ENCODE assay signal across 13 cellular contexts in genomic region chrX:2780472-2781225, GRCh38. TPM values are rescaled to one million over a fixed set of nuclear protein-coding genes. Genes with fewer than 3 reads are reported as not detected.
DNase-seq lines count a peak whose midpoint lies in the region; ATAC-seq and TF ChIP-seq lines count a peak whose summit lies in the region.
"Not testable (repeated sequence)": the region's sequence is repeated elsewhere in the genome, so short reads cannot be mapped to it uniquely, and the experiment has no call there.
"Had no signal": no experiment of that assay in that cellular context is flagged by ENCODE, and none has a peak within 500 bp of the region (broad histone marks: within the 10 kb centered on the region; RNA-seq: fewer than 3 reads in every experiment).

No MANE protein-coding gene starts in this region.

- H4K91ac ChIP-seq in trophoblast cell (ENCODE audit: low read depth, low read length) = not testable (repeated sequence)

- not testable (repeated sequence) for H3K36me3 Mint-ChIP-seq in endodermal cell (ENCODE audit: low read depth)

- H2BK5ac ChIP-seq in trophoblast cell (ENCODE audit: low read depth, low read length, poor library complexity) = not testable (repeated sequence)

- H3K4me1 Mint-ChIP-seq in endodermal cell = peaks cover 45% of the 10 kb centered on the region

- not testable (repeated sequence) for H3K36me3 ChIP-seq in KOPT-K1 (ENCODE audit: insufficient read depth, low read length); endodermal cell (ENCODE audit: control insufficient read depth, insufficient read depth, low read length); left lung; trophoblast cell (ENCODE audit: control insufficient read depth in 1 of 2, insufficient read depth in 2 of 2, low read length in 2 of 2)

- H2AFZ ChIP-seq in trophoblast cell (ENCODE audit: insufficient read depth, low read length, poor library complexity) = not testable (repeated sequence)

- H3K27ac ChIP-seq in KOPT-K1 (ENCODE audit: low read depth, low read length, poor library complexity, severe bottlenecking) = peak overlapping the region; percentile 69
- H3K27ac ChIP-seq in endodermal cell (ENCODE audit: low read depth, low read length) = peak overlapping the region; percentile 87
- H3K27ac ChIP-seq in left lung; trophoblast cell (ENCODE audit: low read depth, low read length): not testable (repeated sequence)

- ATAC-seq in GM18508 (IDR thresholded peaks at IDR 0.05; ENCODE audit: insufficient read depth, unreplicated experiment) (peak; percentile 60), GM21423 (IDR thresholded peaks at IDR 0.05; ENCODE audit: unreplicated experiment) (peak; percentile 67), HG03066 (IDR thresholded peaks at IDR 0.05; ENCODE audit: low read depth, unreplicated experiment) (peak; percentile 58), left lung (peak; percentile 59)

- H3K4me3 ChIP-seq in endodermal cell (ENCODE audit: low read length); left lung; trophoblast cell (ENCODE audit: low read depth, low read length): not testable (repeated sequence)

- H2BK120ac ChIP-seq in trophoblast cell (ENCODE audit: insufficient read depth, low read length, poor library complexity) = not testable (repeated sequence)

- H3K23ac ChIP-seq in trophoblast cell (ENCODE audit: low read length) = not testable (repeated sequence)

- H3K4me2 ChIP-seq in trophoblast cell (ENCODE audit: low read length) = not testable (repeated sequence)

- not testable (repeated sequence) for H3K27me3 ChIP-seq in endodermal cell (ENCODE audit: control insufficient read depth, insufficient read depth, low read length, poor library complexity, severe bottlenecking); left lung; trophoblast cell (ENCODE audit: insufficient read depth, low read length)

- peak overlapping the region; percentile 68 for H3K9ac ChIP-seq in endodermal cell (ENCODE audit: extremely low read depth, low read length, poor library complexity, severe bottlenecking)
- not testable (repeated sequence) for H3K9ac ChIP-seq in trophoblast cell (ENCODE audit: low read length)

- H3K9me3 ChIP-seq in KOPT-K1 (ENCODE audit: insufficient read depth, low read length, poor library complexity, severe bottlenecking); left lung; trophoblast cell (ENCODE audit: insufficient read depth, low read depth, low read length): not testable (repeated sequence)
- peaks cover 28% of the 10 kb centered on the region for H3K9me3 ChIP-seq in endodermal cell (ENCODE audit: control insufficient read depth, low read length)

- peak overlapping the region; percentile 22 for H3K4me3 Mint-ChIP-seq in endodermal cell

- not testable (repeated sequence) for H3K4me1 ChIP-seq in endodermal cell (ENCODE audit: control insufficient read depth, insufficient read depth, low read length); left lung; trophoblast cell (ENCODE audit: control insufficient read depth in 1 of 2, insufficient read depth in 2 of 2, low read length in 2 of 2)

- not testable (repeated sequence) for H3K79me2 ChIP-seq in trophoblast cell (ENCODE audit: control insufficient read depth, insufficient read depth, low read length, poor library complexity)

- H3K9me3 Mint-ChIP-seq in endodermal cell = peaks cover 34% of the 10 kb centered on the region

- H3K4ac ChIP-seq in trophoblast cell (ENCODE audit: low read depth, low read length) = not testable (repeated sequence)

- H3K79me1 ChIP-seq in trophoblast cell (ENCODE audit: low read length) = not testable (repeated sequence)

- not testable (repeated sequence) for H3K14ac ChIP-seq in trophoblast cell (ENCODE audit: low read length)

- not testable (repeated sequence) for H3K18ac ChIP-seq in trophoblast cell (ENCODE audit: low read length)

- not testable (repeated sequence) for TF ChIP-seq CTCF in endodermal cell (conservative IDR thresholded peaks at IDR 0.05); left lung (IDR thresholded peaks at IDR 0.05)

- not testable (repeated sequence) for H3K27me3 Mint-ChIP-seq in endodermal cell (ENCODE audit: insufficient read depth)

- H2AK5ac ChIP-seq in trophoblast cell (ENCODE audit: low read length) = not testable (repeated sequence)

- H4K8ac ChIP-seq in trophoblast cell (ENCODE audit: low read depth, low read length) = not testable (repeated sequence)

- peak overlapping the region; percentile 98 for H3K27ac Mint-ChIP-seq in endodermal cell

- 41 to 42% methylated on average over 9 to 12 of the region's 12 CpGs for WGBS in endodermal cell (ENCODE audit: insufficient coverage in 1 of 2, insufficient read length in 1 of 2), 2 experiments
- WGBS in trophoblast cell (ENCODE audit: extremely low coverage, insufficient coverage, insufficient read length) = no CpG with 5 or more reads among the region's 12 CpGs

- peak overlapping the region; percentile 18 for H4K12ac ChIP-seq in trophoblast cell (ENCODE audit: low read depth, low read length)

- H2BK12ac ChIP-seq in trophoblast cell (ENCODE audit: low read length) = not testable (repeated sequence)

- intact Hi-C loops in left lung (cut with DNase I) = not testable (repeated sequence)

- peak; percentile 82 for DNase-seq in endodermal cell
- DNase-seq in left lung, trophoblast cell: not testable (repeated sequence)

RNA-seq across cellular contexts. Expression of gene XG, which starts 28.8 kb away (rescaled TPM):
- total RNA-seq in endodermal cell (1 to 10 TPM; 1.1 to 1.3 TPM), left lung (1 to 10 TPM in 1 of 2 donors, under 1 TPM in 1; 0.38 to 1.6 TPM)
- not detected for polyA plus RNA-seq in endodermal cell (2013, experiment 1 of 2)
- not detected for polyA plus RNA-seq in endodermal cell (2013, experiment 2 of 2)
- 0.07 TPM in 2 replicates for polyA plus RNA-seq in trophoblast cell (2013)
- total RNA-seq: activated T-cell treated with anti-CD3 and anti-CD28 coated beads, Interleukin-2, amount 50 U/mL, for 72 hours; natural killer cell treated with Interleukin-12 subunit alpha and Interleukin-12 subunit beta and Interleukin-15 and Interleukin-18, amount 100 ng/mL, for 72 hours; OCI-LY7; SK-MEL-5 had no signal

RNA-seq across cellular contexts. Expression of gene GYG2, which starts 48.1 kb away (rescaled TPM):
- total RNA-seq in endodermal cell (100 to 1,000 TPM in 1 of 2 donors, 10 to 100 TPM in 1; 52.6 to 108 TPM), left lung (1 to 10 TPM; 1.5 to 6.2 TPM)
- polyA plus RNA-seq in endodermal cell (2013, experiment 1 of 2) = 32.2 TPM
- polyA plus RNA-seq in endodermal cell (2013, experiment 2 of 2) = 35.8 TPM
- 17.8 and 18.9 TPM in 2 replicates for polyA plus RNA-seq in trophoblast cell (2013)
- total RNA-seq: activated T-cell treated with anti-CD3 and anti-CD28 coated beads, Interleukin-2, amount 50 U/mL, for 72 hours; mononuclear cell; natural killer cell treated with Interleukin-12 subunit alpha and Interleukin-12 subunit beta and Interleukin-15 and Interleukin-18, amount 100 ng/mL, for 72 hours; OCI-LY7 had no signal
- polyA plus RNA-seq: foreskin keratinocyte had no signal

Comparison
In these comparisons a context has a peak if more than half of its experiments do, and no peak if none do; other contexts are left out.
1. RNA of gene GYG2, which starts 48.1 kb away (total RNA-seq): 52.6 to 108 TPM in endodermal cell; 1.5 to 6.2 TPM in left lung; every median in the first group is over 4 times any median in the second.
2. Peak in every context shown above with its lines, with median percentiles within 50 percentile points of each other: ATAC-seq.